ENCODE assay signal across 17 cellular contexts in genomic region chr20:35115606-35116005, GRCh38.
"Had no signal": no experiment of that assay in that cellular context is flagged by ENCODE, and none has a peak within 500 bp of the region (broad histone marks: within the 10 kb centered on the region; RNA-seq: fewer than 3 reads in every experiment).

No MANE protein-coding gene starts in this region.

- H3K9me3 ChIP-seq: prostate gland, upper lobe of right lung had no signal

- H3K4me1 Mint-ChIP-seq: activated B cell treated with CpG ODN at 0.5 μM for 24 hours had no signal

- H3K4me1 ChIP-seq: prostate gland, upper lobe of right lung had no signal

- H3K4me3 Mint-ChIP-seq: activated B cell treated with CpG ODN at 0.5 μM for 24 hours; naive thymus-derived CD4-positive, alpha-beta T cell had no signal

- ATAC-seq: naive thymus-derived CD4-positive, alpha-beta T cell; right cardiac atrium; upper lobe of right lung had no signal

- H3K27ac ChIP-seq: dorsolateral prefrontal cortex, hepatocyte, prostate gland, upper lobe of right lung had no signal

- H3K4me2 ChIP-seq: hepatocyte had no signal

- H3K4me3 ChIP-seq: dorsolateral prefrontal cortex, hepatocyte, prostate gland, skin epidermis, upper lobe of right lung had no signal

- H3K27me3 Mint-ChIP-seq: activated B cell treated with CpG ODN at 0.5 μM for 24 hours; naive thymus-derived CD4-positive, alpha-beta T cell had no signal

- H2AFZ ChIP-seq: hepatocyte had no signal

- DNase-seq: activated B cell treated with CpG ODN at 0.5 μM for 24 hours; activated CD4-positive, alpha-beta T cell treated with anti-CD3 and anti-CD28 coated beads for 48 hours; activated effector memory CD4-positive, alpha-beta T cell treated with anti-CD3 and anti-CD28 coated beads, Interleukin-2, amount 50 U/mL, for 16 hours; dorsolateral prefrontal cortex; islet precursor cell; mammary epithelial cell; naive thymus-derived CD4-positive, alpha-beta T cell; right cardiac atrium; SHP77; stimulated activated CD4-positive, alpha-beta T cell treated with anti-CD3 and anti-CD28 coated beads, Interleukin-15, amount 100 ng/mL, for 24 hours; stimulated activated CD4-positive, alpha-beta T cell treated with anti-CD3 and anti-CD28 coated beads, Interleukin-4, amount 100 ng/mL, for 1 hour; stimulated activated naive CD4-positive, alpha-beta T cell; T-helper 2 cell; upper lobe of right lung had no signal

- H3K79me2 ChIP-seq: hepatocyte had no signal

- H3K27me3 ChIP-seq: dorsolateral prefrontal cortex, hepatocyte, upper lobe of right lung had no signal

- H3K9me3 Mint-ChIP-seq: activated B cell treated with CpG ODN at 0.5 μM for 24 hours had no signal
